Comparison of ENCODE assay signal across 30 cellular contexts in the genomic region with DNA sequence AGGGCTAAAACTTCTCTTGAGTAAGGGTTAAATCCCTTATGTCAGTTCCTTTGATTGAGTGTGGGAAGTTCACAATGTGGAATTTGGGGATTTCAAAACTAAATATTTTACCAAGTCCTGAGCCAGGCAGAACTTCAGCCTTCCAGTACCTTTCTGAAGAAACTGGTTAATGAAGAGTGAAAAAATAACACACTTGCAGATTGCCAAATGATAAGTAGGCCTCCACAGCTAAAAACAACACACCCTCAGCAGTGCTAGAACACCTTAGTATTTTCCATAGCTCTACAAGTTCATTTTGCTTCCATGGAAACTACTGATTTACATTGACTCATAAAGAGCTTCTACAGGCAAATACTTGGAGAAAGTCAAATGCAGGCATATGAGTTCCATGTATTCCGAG.
"Had no signal": no experiment of that assay in that cellular context is flagged by ENCODE, and none has a peak within 500 bp of the region (broad histone marks: within the 10 kb centered on the region; RNA-seq: fewer than 3 reads in every experiment).

No MANE protein-coding gene starts in this region.

- H3K27ac ChIP-seq: adrenal gland, ascending aorta, heart right ventricle, left ventricle myocardium inferior, neutrophil, ovary, psoas muscle, suprapubic skin, tibial nerve, WERI-Rb-1 had no signal

- H3K36me3 Mint-ChIP-seq: activated naive CD8-positive, alpha-beta T cell treated with anti-CD3 and anti-CD28 coated beads for 36 hours; stimulated activated naive B cell treated with anti-CD40 and anti-IgM and Interleukin-4, amounts not matched to agents 10 μg/mL and 1 μg/mL and 100 μg/mL, for 72 hours had no signal

- H3K27me3 Mint-ChIP-seq: activated naive CD8-positive, alpha-beta T cell treated with anti-CD3 and anti-CD28 coated beads for 36 hours; dendritic cell treated with granulocyte-macrophage colony-stimulating factor and Interleukin-4, amounts not matched to agents 40 ng/mL and 50 ng/mL, for 4 days had no signal

- H3K4me3 Mint-ChIP-seq: activated naive CD4-positive, alpha-beta T cell treated with anti-CD3 and anti-CD28 coated beads for 36 hours; activated naive CD8-positive, alpha-beta T cell treated with anti-CD3 and anti-CD28 coated beads for 36 hours; activated T-helper 1 cell treated with anti-CD3 and anti-CD28 coated beads, Interleukin-12 subunit alpha, Interleukin-12 subunit beta, Interleukin-2, Interleukin-4 antibody, amounts not matched to agents 30 ng/mL and 10 ng/mL and 1 ng/mL, durations not matched to agents 14 hours and 24 hours and 36 hours; dendritic cell treated with granulocyte-macrophage colony-stimulating factor and Interleukin-4, amounts not matched to agents 40 ng/mL and 50 ng/mL, for 4 days; nephron progenitor cell; stimulated activated naive B cell treated with anti-CD40 and anti-IgM and Interleukin-4, amounts not matched to agents 10 μg/mL and 1 μg/mL and 100 μg/mL, for 72 hours; T-helper 1 cell treated with Interleukin-12 subunit alpha and Interleukin-12 subunit beta and Interleukin-4 antibody, amounts not matched to agents 30 μg/mL and 1 μg/mL, for 36 hours had no signal

- H3K9me3 Mint-ChIP-seq: activated naive CD4-positive, alpha-beta T cell treated with anti-CD3 and anti-CD28 coated beads for 36 hours; activated naive CD8-positive, alpha-beta T cell treated with anti-CD3 and anti-CD28 coated beads for 36 hours; activated T-helper 1 cell treated with anti-CD3 and anti-CD28 coated beads, Interleukin-12 subunit alpha, Interleukin-12 subunit beta, Interleukin-2, Interleukin-4 antibody, amounts not matched to agents 30 ng/mL and 10 ng/mL and 1 ng/mL, durations not matched to agents 14 hours and 24 hours and 36 hours; dendritic cell treated with granulocyte-macrophage colony-stimulating factor and Interleukin-4, amounts not matched to agents 40 ng/mL and 50 ng/mL, for 4 days; stimulated activated naive B cell treated with anti-CD40 and anti-IgM and Interleukin-4, amounts not matched to agents 10 μg/mL and 1 μg/mL and 100 μg/mL, for 72 hours; T-helper 1 cell treated with Interleukin-12 subunit alpha and Interleukin-12 subunit beta and Interleukin-4 antibody, amounts not matched to agents 30 μg/mL and 1 μg/mL, for 36 hours had no signal

- H3K27me3 ChIP-seq: ascending aorta, esophagus squamous epithelium, neutrophil, ovary, suprapubic skin had no signal

- ATAC-seq: activated CD4-positive, CD25-positive, alpha-beta regulatory T cell treated with anti-CD3 and anti-CD28 coated beads, Interleukin-2, amount 50 U/mL, for 24 hours; heart right ventricle; psoas muscle; right cardiac atrium; stimulated activated naive B cell treated with anti-CD40 and anti-IgM and Interleukin-4, amounts not matched to agents 10 μg/mL and 1 μg/mL and 100 μg/mL, for 72 hours had no signal

- H3K4me1 Mint-ChIP-seq: activated naive CD8-positive, alpha-beta T cell treated with anti-CD3 and anti-CD28 coated beads for 36 hours; nephron progenitor cell; stimulated activated naive B cell treated with anti-CD40 and anti-IgM and Interleukin-4, amounts not matched to agents 10 μg/mL and 1 μg/mL and 100 μg/mL, for 72 hours had no signal

- H3K4me1 ChIP-seq: adrenal gland, ascending aorta, esophagus squamous epithelium, heart right ventricle, left ventricle myocardium inferior, psoas muscle, suprapubic skin, tibial nerve had no signal

- H3K9me3 ChIP-seq: adrenal gland, ascending aorta, esophagus squamous epithelium, heart right ventricle, left ventricle myocardium inferior, neutrophil, ovary, psoas muscle, suprapubic skin, tibial nerve had no signal

- H3K27ac Mint-ChIP-seq: activated naive CD4-positive, alpha-beta T cell treated with anti-CD3 and anti-CD28 coated beads for 36 hours; activated naive CD8-positive, alpha-beta T cell treated with anti-CD3 and anti-CD28 coated beads for 36 hours; activated T-helper 1 cell treated with anti-CD3 and anti-CD28 coated beads, Interleukin-12 subunit alpha, Interleukin-12 subunit beta, Interleukin-2, Interleukin-4 antibody, amounts not matched to agents 30 ng/mL and 10 ng/mL and 1 ng/mL, durations not matched to agents 14 hours and 24 hours and 36 hours; dendritic cell treated with granulocyte-macrophage colony-stimulating factor and Interleukin-4, amounts not matched to agents 40 ng/mL and 50 ng/mL, for 4 days; nephron progenitor cell; stimulated activated naive B cell treated with anti-CD40 and anti-IgM and Interleukin-4, amounts not matched to agents 10 μg/mL and 1 μg/mL and 100 μg/mL, for 72 hours; T-helper 1 cell treated with Interleukin-12 subunit alpha and Interleukin-12 subunit beta and Interleukin-4 antibody, amounts not matched to agents 30 μg/mL and 1 μg/mL, for 36 hours had no signal

- H3K4me3 ChIP-seq: adrenal gland, ascending aorta, esophagus squamous epithelium, heart right ventricle, left ventricle myocardium inferior, ovary, psoas muscle, suprapubic skin, tibial nerve had no signal

- DNase-seq: activated CD4-positive, alpha-beta T cell treated with anti-CD3 and anti-CD28 coated beads for 48 hours; activated CD4-positive, alpha-beta T cell treated with anti-CD3 and anti-CD28 coated beads, Interleukin-2, amount 50 U/mL, for 48 hours; activated CD8-positive, alpha-beta memory T cell treated with anti-CD3 and anti-CD28 coated beads for 24 hours; activated effector memory CD4-positive, alpha-beta T cell treated with anti-CD3 and anti-CD28 coated beads, Interleukin-2, amount 50 U/mL, for 16 hours; activated naive CD4-positive, alpha-beta T cell treated with anti-CD3 and anti-CD28 coated beads for 36 hours; activated naive CD8-positive, alpha-beta T cell treated with anti-CD3 and anti-CD28 coated beads for 36 hours; adrenal gland; central memory CD4-positive, alpha-beta T cell; esophagus squamous epithelium; foreskin melanocyte; heart right ventricle; left ventricle myocardium inferior; nephron progenitor cell; ovary; psoas muscle; right cardiac atrium; stimulated activated CD4-positive, alpha-beta T cell treated with anti-CD3 and anti-CD28 coated beads, Interleukin-15, amount 100 ng/mL, for 24 hours; stimulated activated CD4-positive, alpha-beta T cell treated with anti-CD3 and anti-CD28 coated beads, Interleukin-2, amount 100 ng/mL, for 24 hours; stimulated activated naive B cell treated with anti-CD40 and anti-IgM and Interleukin-4, amounts not matched to agents 10 μg/mL and 1 μg/mL and 100 μg/mL, for 72 hours; SW 1271; T-helper 9 cell; WERI-Rb-1 had no signal

- H3K36me3 ChIP-seq: adrenal gland, ascending aorta, esophagus squamous epithelium, heart right ventricle, left ventricle myocardium inferior, neutrophil, ovary, suprapubic skin, tibial nerve, WERI-Rb-1 had no signal
